8 cellular contexts compared by ENCODE assay signal in genomic region chr3:20340324-20340928, GRCh38.
A peak's percentile ranks its signal among the peaks of the same experiment; 100 is the strongest.
DNase-seq lines count a peak whose midpoint lies in the region; ATAC-seq, FAIRE-seq and TF ChIP-seq lines count a peak whose summit lies in the region.

No MANE protein-coding gene starts in this region.

- no peak for TF ChIP-seq POLR2A in A549 (IDR thresholded peaks at IDR 0.05; ENCODE audit: low read length)

- POLR2A ChIA-PET in A549 (lab: Yijun Ruan, JAX), result no interaction called here

- FAIRE-seq in A549 (lab: Jason Lieb, UNC) (no peak), bronchial epithelial cell (lab: Jason Lieb, UNC) (no peak), islet of Langerhans (lab: Jason Lieb, UNC) (peak; percentile 56)

- H3K27ac ChIP-seq in A549 (no peak overlapping the region), VCaP (no peak overlapping the region)

- DNase-seq in A549 (ENCODE audit: low read depth in 1 of 2, low spot score in 1 of 2) (peak; percentile 35 to 72), NCI-H2029 (lab: John Stamatoyannopoulos, UW) (peak; percentile 38), bronchial epithelial cell (ENCODE audit: low read depth) (peak; percentile 52)
- DNase-seq in stimulated activated CD4-positive, alpha-beta T cell treated with anti-CD3 and anti-CD28 coated beads, Interleukin-1b, Interleukin-23, amount 100 ng/mL, for 24 hours (ENCODE audit: low read depth in 4 of 4, low spot score in 1 of 4), result peak; percentile 21 to 47 (median 37)

- H3K36me3 ChIP-seq in bronchial epithelial cell (ENCODE audit: control insufficient read depth, insufficient read depth, low read length), result no peaks in the 10 kb centered on the region

- TF ChIP-seq CTCF in A549 (IDR thresholded peaks at IDR 0.05), result peak; percentile 82
- TF ChIP-seq CTCF in VCaP (conservative IDR thresholded peaks at IDR 0.05), result peak; percentile 98
- TF ChIP-seq CTCF in bronchial epithelial cell (IDR thresholded peaks at IDR 0.05; ENCODE audit: insufficient read depth, low read length, severe bottlenecking), result peak; percentile 96

- TF ChIP-seq RAD21 in A549 (conservative IDR thresholded peaks at IDR 0.05 in 1 of 2, IDR thresholded peaks at IDR 0.05 in 1 of 2), result peak; percentile 79 to 88

- H3K4me2 ChIP-seq in A549, result no peak overlapping the region; the same call in 2 of the 3 replicates

- peak; percentile 90 to 95 for ATAC-seq in A549
- peak; percentile 93 for ATAC-seq in GM18517 (IDR thresholded peaks at IDR 0.05; ENCODE audit: unreplicated experiment)
- ATAC-seq in HG02981 (IDR thresholded peaks at IDR 0.05; ENCODE audit: unreplicated experiment), result peak; percentile 84

- TF ChIP-seq EP300 in A549 (IDR thresholded peaks at IDR 0.05), result no peak

- no peak overlapping the region for H3K4me3 ChIP-seq in A549
- H3K4me3 ChIP-seq in bronchial epithelial cell (ENCODE audit: low read depth, low read length), result no peak overlapping the region

- CTCF ChIA-PET in A549 (lab: Yijun Ruan, JAX), result interaction anchor here (0.8 to 1.5 kb wide), 3 partner anchors 9 to 1557 kb away, joined by 3 to 4 read pairs (median 3); no protein-coding TSS in a partner anchor

- no peaks in the 10 kb centered on the region for H3K27me3 ChIP-seq in bronchial epithelial cell (ENCODE audit: control insufficient read depth, insufficient read depth, low read length)

- 15% methylated on average over 6 of the region's 6 CpGs for WGBS in A549 (ENCODE audit: missing lambda C conversion rate)

- H3K9me3 ChIP-seq in A549, result no peaks in the 10 kb centered on the region

- no peaks in the 10 kb centered on the region for H3K4me1 ChIP-seq in A549

TF ChIP-seq in A549, 52 proteins besides CTCF, POLR2A, EP300 and RAD21:
- peak in 1 of 2 experiments; percentile 27; a peak in 1 of 4 replicates for TF ChIP-seq CEBPB (IDR thresholded peaks at IDR 0.05)
- TF ChIP-seq SMC3 (IDR thresholded peaks at IDR 0.05), result peak; percentile 78
- TF ChIP-seq EHMT2 (IDR thresholded peaks at IDR 0.05; ENCODE audit: low read depth), result no peak
